27 cellular contexts compared by ENCODE assay signal in genomic region chr1:110241516-110241915, GRCh38.
"Had no signal": no experiment of that assay in that cellular context is flagged by ENCODE, and none has a peak within 500 bp of the region (broad histone marks: within the 10 kb centered on the region; RNA-seq: fewer than 3 reads in every experiment).

No MANE protein-coding gene starts in this region.

- H3K27ac Mint-ChIP-seq: activated CD4-positive, alpha-beta T cell treated with anti-CD3 and anti-CD28 coated beads, Interleukin-2, amount 10 ng/mL, durations not matched to agents 7 days and 5 days; activated naive CD8-positive, alpha-beta T cell; activated T-cell treated with anti-CD3 and anti-CD28 coated beads, Interleukin-2, amount 50 U/mL, for 72 hours; immature natural killer cell; mesothelial cell of epicardium; T-cell had no signal

- H3K27me3 Mint-ChIP-seq: activated CD4-positive, alpha-beta T cell treated with anti-CD3 and anti-CD28 coated beads, Interleukin-2, amount 10 ng/mL, durations not matched to agents 7 days and 5 days; activated naive CD8-positive, alpha-beta T cell; central memory CD8-positive, alpha-beta T cell; naive B cell; T-cell had no signal

- H3K4me2 ChIP-seq: smooth muscle cell had no signal

- H3K4me1 ChIP-seq: psoas muscle, right atrium auricular region had no signal

- H3K4me1 Mint-ChIP-seq: central memory CD8-positive, alpha-beta T cell; immature natural killer cell had no signal

- H3K4me3 Mint-ChIP-seq: activated CD4-positive, alpha-beta T cell treated with anti-CD3 and anti-CD28 coated beads, Interleukin-2, amount 10 ng/mL, durations not matched to agents 7 days and 5 days; activated naive CD8-positive, alpha-beta T cell; activated T-cell treated with anti-CD3 and anti-CD28 coated beads, Interleukin-2, amount 50 U/mL, for 72 hours; central memory CD8-positive, alpha-beta T cell; immature natural killer cell; mesothelial cell of epicardium; T-cell had no signal

- H3K27ac ChIP-seq: pancreas, psoas muscle, right atrium auricular region, tibial nerve had no signal

- ATAC-seq: activated T-cell treated with anti-CD3 and anti-CD28 coated beads, Interleukin-2, amount 50 U/mL, for 72 hours; esophagus mucosa; left colon; pancreas; psoas muscle; T-cell had no signal

- DNase-seq: activated CD4-positive, alpha-beta T cell treated with anti-CD3 and anti-CD28 coated beads, Interleukin-2, amount 10 ng/mL, durations not matched to agents 7 days and 5 days; activated CD4-positive, CD25-positive, alpha-beta regulatory T cell treated with anti-CD3 and anti-CD28 coated beads, Interleukin-2, amount 50 U/mL, for 72 hours; activated effector memory CD4-positive, alpha-beta T cell treated with Interleukin-2 at 50 U/mL for 16 hours; activated naive CD4-positive, alpha-beta T cell treated with Interleukin-2 at 50 U/mL for 16 hours; activated T-cell treated with anti-CD3 and anti-CD28 coated beads for 4 hours; activated T-cell treated with anti-CD3 and anti-CD28 coated beads, Interleukin-2, amount 50 U/mL, for 72 hours; anterior cingulate cortex; effector CD8-positive, alpha-beta T cell; foreskin fibroblast; head of caudate nucleus; hippocampal formation; immature natural killer cell; kidney; left colon; naive B cell; psoas muscle; stimulated activated CD4-positive, alpha-beta T cell treated with anti-CD3 and anti-CD28 coated beads, Interleukin-1b, Interleukin-23, amount 100 ng/mL, for 48 hours; stimulated activated naive CD4-positive, alpha-beta T cell treated with Interleukin-2 at 50 U/mL for 16 hours; T-cell had no signal

- H3K4me3 ChIP-seq: pancreas, psoas muscle, right atrium auricular region, smooth muscle cell, tibial nerve had no signal

- H3K9me3 ChIP-seq: pancreas, psoas muscle, right atrium auricular region, tibial nerve had no signal

- H3K9me3 Mint-ChIP-seq: activated CD4-positive, alpha-beta T cell treated with anti-CD3 and anti-CD28 coated beads, Interleukin-2, amount 10 ng/mL, durations not matched to agents 7 days and 5 days; activated T-cell treated with anti-CD3 and anti-CD28 coated beads, Interleukin-2, amount 50 U/mL, for 72 hours; central memory CD8-positive, alpha-beta T cell; immature natural killer cell; mesothelial cell of epicardium; naive B cell; T-cell had no signal

- H3K36me3 ChIP-seq: pancreas, right atrium auricular region had no signal

- H3K27me3 ChIP-seq: pancreas, right atrium auricular region, tibial nerve had no signal

- H3K36me3 Mint-ChIP-seq: mesothelial cell of epicardium, naive B cell, T-cell had no signal
